In the genomic region with DNA sequence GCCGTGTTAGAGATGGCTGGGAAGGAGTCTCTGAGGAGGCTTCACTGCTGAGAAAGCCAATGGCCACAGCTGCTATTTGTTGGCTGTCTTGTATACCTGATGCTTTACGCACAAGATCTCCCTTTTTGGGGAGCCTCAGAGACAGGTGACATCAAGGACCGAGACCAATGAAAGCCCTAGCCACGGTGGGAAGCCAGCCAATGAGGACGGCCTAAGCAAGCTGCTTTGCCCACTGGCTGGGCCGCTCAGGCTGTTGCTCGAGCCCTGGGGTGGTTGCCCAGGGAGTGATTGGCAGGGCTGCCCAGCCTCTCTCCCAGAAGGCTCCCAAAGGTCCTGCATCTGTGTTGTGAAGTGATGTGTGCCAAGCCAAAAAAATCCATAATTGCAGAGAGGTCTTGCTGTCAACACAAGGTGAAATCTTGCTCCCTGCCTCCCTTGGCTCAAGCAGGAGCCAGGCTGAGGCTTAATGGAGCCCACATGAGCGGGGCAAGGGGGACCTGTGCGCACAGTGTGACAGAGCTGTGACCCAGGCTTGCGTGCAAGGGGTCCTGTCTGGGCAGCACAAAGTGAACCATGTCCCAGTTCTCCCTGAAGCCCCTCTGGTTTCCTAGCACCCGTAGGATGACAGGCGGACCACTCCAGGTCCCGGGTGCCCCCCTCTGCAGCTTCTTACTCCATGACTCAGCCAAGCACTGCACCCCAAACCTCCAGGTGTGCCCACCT, we compare ENCODE assay signal across 13 cellular contexts. TPM values are rescaled to one million over a fixed set of nuclear protein-coding genes. Genes with fewer than 3 reads are reported as not detected.
DNase-seq lines count a peak whose midpoint lies in the region; ATAC-seq and TF ChIP-seq lines count a peak whose summit lies in the region.
"Had no signal": no experiment of that assay in that cellular context is flagged by ENCODE, and none has a peak within 500 bp of the region (broad histone marks: within the 10 kb centered on the region; RNA-seq: fewer than 3 reads in every experiment).

No MANE protein-coding gene starts in this region.

- POLR2A ChIA-PET in T-cell (lab: Charles Lee): interaction anchor here in 1 of 2 donors (0.6 to 0.7 kb wide), 2 partner anchors 45 to 275 kb away, joined by 3 read pairs; no protein-coding TSS in a partner anchor

- no peak overlapping the region for H3K27ac ChIP-seq in RWPE2 (ENCODE audit: poor library complexity, severe bottlenecking)
- H3K27ac ChIP-seq: WERI-Rb-1 had no signal

- no peak overlapping the region for H3K4me3 ChIP-seq in RWPE2 (ENCODE audit: severe bottlenecking)

- H3K36me3 Mint-ChIP-seq in activated T-cell treated with anti-CD3 and anti-CD28 coated beads, Interleukin-2, amount 50 U/mL, for 24 hours (ENCODE audit: low read depth): peaks cover 78% of the 10 kb centered on the region
- H3K36me3 Mint-ChIP-seq in stimulated activated effector memory CD8-positive, alpha-beta T cell treated with anti-CD3 and anti-CD28 coated beads, Interleukin-12 subunit alpha, Interleukin-12 subunit beta, amount 100 ng/mL, for 72 hours: peaks cover 80% of the 10 kb centered on the region
- H3K36me3 Mint-ChIP-seq in T-cell: peaks cover 9% of the 10 kb centered on the region

- CTCF ChIA-PET in T-cell (lab: Charles Lee): no interaction called here

- H3K4me1 Mint-ChIP-seq in activated T-cell treated with anti-CD3 and anti-CD28 coated beads, Interleukin-2, amount 50 U/mL, for 24 hours (ENCODE audit: low read depth): peaks cover 17% of the 10 kb centered on the region
- H3K4me1 Mint-ChIP-seq in stimulated activated effector memory CD8-positive, alpha-beta T cell treated with anti-CD3 and anti-CD28 coated beads, Interleukin-12 subunit alpha, Interleukin-12 subunit beta, amount 100 ng/mL, for 72 hours: peaks cover 49% of the 10 kb centered on the region
- peaks cover 19 to 27% (median 25%) of the 10 kb centered on the region in 3 donors for H3K4me1 Mint-ChIP-seq in T-cell

- no peaks in the 10 kb centered on the region for H3K27me3 ChIP-seq in RWPE2 (ENCODE audit: insufficient read depth, poor library complexity, severe bottlenecking)

- no peaks in the 10 kb centered on the region for H3K27me3 Mint-ChIP-seq in activated T-cell treated with anti-CD3 and anti-CD28 coated beads, Interleukin-2, amount 50 U/mL, for 24 hours
- H3K27me3 Mint-ChIP-seq in T-cell: no peaks in the 10 kb centered on the region

- no peaks in the 10 kb centered on the region for H3K9me3 ChIP-seq in RWPE2 (ENCODE audit: severe bottlenecking)

- no peak overlapping the region for H3K4me3 Mint-ChIP-seq in activated T-cell treated with anti-CD3 and anti-CD28 coated beads, Interleukin-2, amount 50 U/mL, for 24 hours
- H3K4me3 Mint-ChIP-seq in stimulated activated effector memory CD8-positive, alpha-beta T cell treated with anti-CD3 and anti-CD28 coated beads, Interleukin-12 subunit alpha, Interleukin-12 subunit beta, amount 100 ng/mL, for 72 hours: no peak overlapping the region
- no peak overlapping the region for H3K4me3 Mint-ChIP-seq in T-cell

- H3K4me1 ChIP-seq in RWPE2 (ENCODE audit: insufficient read depth, poor library complexity, severe bottlenecking): peaks cover 12% of the 10 kb centered on the region

- ATAC-seq in RWPE2 (ENCODE audit: low read depth): no peak
- ATAC-seq in stimulated activated effector memory CD8-positive, alpha-beta T cell treated with anti-CD3 and anti-CD28 coated beads, Interleukin-12 subunit alpha, Interleukin-12 subunit beta, amount 100 ng/mL, for 72 hours: no peak
- no peak for ATAC-seq in GM19452 (IDR thresholded peaks at IDR 0.05; ENCODE audit: unreplicated experiment)
- no peak for ATAC-seq in GM21825 (IDR thresholded peaks at IDR 0.05; ENCODE audit: unreplicated experiment)
- ATAC-seq in T-cell (replicated peaks in 1 of 4): no peak

- peak overlapping the region; percentile 63 for H3K27ac Mint-ChIP-seq in activated T-cell treated with anti-CD3 and anti-CD28 coated beads, Interleukin-2, amount 50 U/mL, for 24 hours
- peak overlapping the region; percentile 70 for H3K27ac Mint-ChIP-seq in stimulated activated effector memory CD8-positive, alpha-beta T cell treated with anti-CD3 and anti-CD28 coated beads, Interleukin-12 subunit alpha, Interleukin-12 subunit beta, amount 100 ng/mL, for 72 hours
- peak overlapping the region in 1 of 2 donors; percentile 11 for H3K27ac Mint-ChIP-seq in T-cell

- H3K9me3 Mint-ChIP-seq in activated T-cell treated with anti-CD3 and anti-CD28 coated beads, Interleukin-2, amount 50 U/mL, for 24 hours: no peaks in the 10 kb centered on the region
- H3K9me3 Mint-ChIP-seq in stimulated activated effector memory CD8-positive, alpha-beta T cell treated with anti-CD3 and anti-CD28 coated beads, Interleukin-12 subunit alpha, Interleukin-12 subunit beta, amount 100 ng/mL, for 72 hours: no peaks in the 10 kb centered on the region
- no peaks in the 10 kb centered on the region for H3K9me3 Mint-ChIP-seq in T-cell

- TF ChIP-seq CTCF in RWPE2 (IDR thresholded peaks at IDR 0.05; ENCODE audit: poor library complexity, severe bottlenecking): no peak

- peaks cover 25% of the 10 kb centered on the region for H3K36me3 ChIP-seq in RWPE2 (ENCODE audit: low read depth)

- no peak for DNase-seq in activated T-cell treated with anti-CD3 and anti-CD28 coated beads, Interleukin-2, amount 50 U/mL, for 24 hours
- DNase-seq in activated T-cell treated with anti-CD3 and anti-CD28 coated beads for 4 hours (no peak), RWPE2 (ENCODE audit: low spot score) (peak; percentile 89), hypothalamus (lab: John Stamatoyannopoulos, UW) (peak in 41 of 51 donors; percentile 5 to 87 (median 60)), T-cell (no peak)
- no peak for DNase-seq in stimulated activated effector memory CD8-positive, alpha-beta T cell treated with anti-CD3 and anti-CD28 coated beads, Interleukin-12 subunit alpha, Interleukin-12 subunit beta, amount 100 ng/mL, for 72 hours (ENCODE audit: low spot score in 2 of 2)
- DNase-seq: erythroblast, trophoblast cell, WERI-Rb-1 had no signal

RNA-seq across cellular contexts. Expression of gene MMP24OS, which starts 4.3 kb away (rescaled TPM):
- 10 to 100 TPM; 59.5 to 95.5 (median 72.0) TPM for total RNA-seq in T-cell

RNA-seq across cellular contexts. Expression of gene EIF6, which starts 11.0 kb away (rescaled TPM):
- total RNA-seq in T-cell: 10 to 100 TPM; 43.8 to 70.7 (median 69.6) TPM

RNA-seq across cellular contexts. Expression of gene FAM83C, which starts 18.6 kb away (rescaled TPM):
- under 1 TPM in 1 of 5 donors, not detected in 4; 0.15 TPM for total RNA-seq in T-cell
- total RNA-seq: Daoy, skeletal muscle tissue had no signal

RNA-seq across cellular contexts. Expression of gene MMP24, which starts 47.1 kb away (rescaled TPM):
- total RNA-seq in T-cell: under 1 TPM in 3 of 5 donors, not detected in 2; 0.15 to 0.49 (median 0.16) TPM

Comparison
In these comparisons a context has a peak if more than half of its experiments do, and no peak if none do; other contexts are left out.
1. DNase-seq: peak in RWPE2 (single experiment) and hypothalamus (41 of 51); none in activated T-cell treated with anti-CD3 and anti-CD28 coated beads, Interleukin-2, amount 50 U/mL, for 24 hours (single experiment), activated T-cell treated with anti-CD3 and anti-CD28 coated beads for 4 hours (single experiment), stimulated activated effector memory CD8-positive, alpha-beta T cell treated with anti-CD3 and anti-CD28 coated beads, Interleukin-12 subunit alpha, Interleukin-12 subunit beta, amount 100 ng/mL, for 72 hours (0 of 2) and T-cell (0 of 34).